16 cellular contexts compared by ENCODE assay signal in genomic region chr9:135956798-135957166, GRCh38. TPM values are rescaled to one million over a fixed set of nuclear protein-coding genes. Genes with fewer than 3 reads are reported as not detected.
DNase-seq lines count a peak whose midpoint lies in the region; ATAC-seq and TF ChIP-seq lines count a peak whose summit lies in the region.
"Had no signal": no experiment of that assay in that cellular context is flagged by ENCODE, and none has a peak within 500 bp of the region (broad histone marks: within the 10 kb centered on the region; RNA-seq: fewer than 3 reads in every experiment).

No MANE protein-coding gene starts in this region.

- peaks cover 2 to 58% (median 33%) of the 10 kb centered on the region in 12 donors for H3K4me1 ChIP-seq in heart left ventricle
- no peaks in the 10 kb centered on the region for H3K4me1 ChIP-seq in right cardiac atrium (ENCODE audit: control insufficient read depth, insufficient read depth, low read length)
- H3K4me1 ChIP-seq in skeletal muscle tissue (ENCODE audit: control insufficient read depth in 3 of 3, insufficient read depth in 3 of 3, low read length in 3 of 3): peaks cover 64 to 80% (median 72%) of the 10 kb centered on the region in 3 donors
- peaks cover 23% of the 10 kb centered on the region for H3K4me1 ChIP-seq in mammary epithelial cell (ENCODE audit: insufficient read depth, low read length)

- H3K79me2 ChIP-seq in mammary epithelial cell (ENCODE audit: insufficient read depth, low read length): peaks cover 66% of the 10 kb centered on the region

- H3K4me3 ChIP-seq in heart left ventricle: no peak overlapping the region
- no peak overlapping the region for H3K4me3 ChIP-seq in right cardiac atrium (ENCODE audit: low read length)
- H3K4me3 ChIP-seq in skeletal muscle tissue (ENCODE audit: low read length in 3 of 3): peak overlapping the region; percentile 46 to 57 (median 48)
- no peak overlapping the region for H3K4me3 ChIP-seq in mammary epithelial cell (replicated peaks in 1 of 3; ENCODE audit: insufficient read depth in 1 of 3, low read depth in 2 of 3, low read length in 3 of 3)
- H3K4me3 ChIP-seq: BLaER1 treated with 17β-estradiol and CSF1 and Interleukin-3, amounts not matched to agents 10 nM and 100 nM had no signal

- CTCF ChIA-PET in RWPE1 (lab: Yijun Ruan, JAX): no interaction called here
- CTCF ChIA-PET in mammary epithelial cell (lab: Charles Lee; ENCODE audit: low non-redundant PET): no interaction called here

- BruUV-seq in mammary epithelial cell (replicated peaks; lab: Mats Ljungman, UMichigan): no TSS peak

- intact Hi-C loops in heart left ventricle (cut with DNase I) (loop anchor here in 5 of 10 donors (5.0 to 10.0 kb wide), 6 partner anchors 49 to 352 kb away; partner anchors contain the start of genes CAMSAP1 (in 2 of the 5) and KCNT1 (in 2 of the 5)), right cardiac atrium (cut with DNase I) (loop anchor here in 2 of 4 donors (10.0 kb wide), 1 partner anchor 92 kb away; no protein-coding TSS in a partner anchor), left ventricle myocardium superior (cut with micrococcal nuclease) (no loop called here), mammary epithelial cell (cut with micrococcal nuclease) (no loop called here)

- TF ChIP-seq CTCF in heart left ventricle (IDR thresholded peaks at IDR 0.05) (no peak), RWPE1 (conservative IDR thresholded peaks at IDR 0.05; ENCODE audit: low read depth) (no peak), mammary epithelial cell (conservative IDR thresholded peaks at IDR 0.05 in 1 of 2, IDR thresholded peaks at IDR 0.05 in 1 of 2; ENCODE audit: extremely low read depth in 1 of 2, insufficient read depth in 1 of 2, low read depth in 1 of 2, low read length in 2 of 2) (no peak)

- H3K9ac ChIP-seq in skeletal muscle tissue (ENCODE audit: low read depth in 1 of 3, low read length in 3 of 3) (peak overlapping the region; percentile 57 to 85 (median 79)), mammary epithelial cell (ENCODE audit: insufficient read depth, low read length) (no peak overlapping the region)

- peaks cover 0 to 34% (median 32%) of the 10 kb centered on the region in 9 donors for H3K36me3 ChIP-seq in heart left ventricle
- H3K36me3 ChIP-seq in skeletal muscle tissue (ENCODE audit: control insufficient read depth in 3 of 3, insufficient read depth in 3 of 3, low read length in 3 of 3): peaks cover 21 to 24% (median 23%) of the 10 kb centered on the region in 3 donors
- no peaks in the 10 kb centered on the region for H3K36me3 ChIP-seq in mammary epithelial cell (ENCODE audit: insufficient read depth, low read length)

- no peak overlapping the region for H3K4me2 ChIP-seq in mammary epithelial cell (ENCODE audit: insufficient read depth, low read depth, low read length)
- H3K4me2 ChIP-seq: BLaER1 treated with 17β-estradiol and CSF1 and Interleukin-3, amounts not matched to agents 10 nM and 100 nM had no signal

- WGBS in heart left ventricle, 4 donors: 30 to 66% (median 61%) methylated on average over 8 of the region's 8 CpGs
- 79% methylated on average over 8 of the region's 8 CpGs for WGBS in right cardiac atrium
- WGBS in mammary epithelial cell (ENCODE audit: low coverage, missing lambda C conversion rate): 100% methylated on average over 8 of the region's 8 CpGs

- in situ Hi-C loops in mammary epithelial cell (cut with MboI; ENCODE audit: low sequenced_read_pairs in 2 of 2): loop anchor here in 1 of 2 donors (25.0 kb wide), 1 partner anchor 306 kb away; no protein-coding TSS in a partner anchor

- no peak overlapping the region for H2AFZ ChIP-seq in mammary epithelial cell (ENCODE audit: low read depth, low read length)

- no peaks in the 10 kb centered on the region for H4K20me1 ChIP-seq in mammary epithelial cell (ENCODE audit: insufficient read depth, low read length)

- ATAC-seq in heart left ventricle (peak; percentile 12 to 62 (median 28)), right cardiac atrium (no peak), left ventricle myocardium superior (peak; percentile 35), GM21723 (IDR thresholded peaks at IDR 0.05; ENCODE audit: unreplicated experiment) (no peak)
- ATAC-seq: HepG2 had no signal

- H3K9me3 ChIP-seq in heart left ventricle (no peaks in the 10 kb centered on the region), right cardiac atrium (ENCODE audit: control insufficient read depth, low read length) (no peaks in the 10 kb centered on the region), skeletal muscle tissue (ENCODE audit: control insufficient read depth in 3 of 3, low read length in 3 of 3) (no peaks in the 10 kb centered on the region), mammary epithelial cell (replicated peaks; ENCODE audit: insufficient read depth, low read length) (no peaks in the 10 kb centered on the region)
- H3K9me3 ChIP-seq: BLaER1 treated with 17β-estradiol and CSF1 and Interleukin-3, amounts not matched to agents 10 nM and 100 nM had no signal

- dilution Hi-C loops in mammary epithelial cell (cut with HindIII; ENCODE audit: low sequenced_read_pairs): loop anchor here (5.0 kb wide), 1 partner anchor 54 kb away; no protein-coding TSS in a partner anchor

- POLR2A ChIA-PET in RWPE1 (lab: Yijun Ruan, JAX; ENCODE audit: low non-redundant PET): no interaction called here

- H3K27me3 ChIP-seq in heart left ventricle (no peaks in the 10 kb centered on the region), right cardiac atrium (ENCODE audit: control insufficient read depth, insufficient read depth) (no peaks in the 10 kb centered on the region), skeletal muscle tissue (ENCODE audit: control insufficient read depth in 3 of 3, insufficient read depth in 3 of 3, low read length in 3 of 3) (no peaks in the 10 kb centered on the region), mammary epithelial cell (ENCODE audit: insufficient read depth, low read length) (no peaks in the 10 kb centered on the region)
- H3K27me3 ChIP-seq: BLaER1 treated with 17β-estradiol and CSF1 and Interleukin-3, amounts not matched to agents 10 nM and 100 nM had no signal

- TF ChIP-seq POLR2A in heart left ventricle (IDR thresholded peaks at IDR 0.05): no peak

- DNase-seq in heart left ventricle: no peak
- no peak for DNase-seq in right cardiac atrium
- no peak for DNase-seq in RWPE1 (ENCODE audit: low spot score)
- peak; percentile 55 for DNase-seq in left ventricle myocardium superior
- no peak for DNase-seq in DMS53 treated with DMSO at 0.1 percent for 48 hours (lab: John Stamatoyannopoulos, UW; ENCODE audit: unreplicated experiment)
- DNase-seq in mammary epithelial cell: no peak
- DNase-seq: ACHN; CD4-positive, CD25-positive, alpha-beta regulatory T cell; DMS79 treated with DMSO at 0.1 percent for 48 hours; EL; HCEC 1CT; HFFc6 had no signal

- H3K27ac ChIP-seq in heart left ventricle (peak overlapping the region in 2 of 12 donors; percentile 9 to 60), right cardiac atrium (ENCODE audit: low read length) (no peak overlapping the region), RWPE1 (peak overlapping the region; percentile 31), skeletal muscle tissue (ENCODE audit: low read depth, low read length) (peak overlapping the region; percentile 92), mammary epithelial cell (ENCODE audit: insufficient read depth, low read depth, low read length) (no peak overlapping the region)
- H3K27ac ChIP-seq: BLaER1 treated with 17β-estradiol and CSF1 and Interleukin-3, amounts not matched to agents 10 nM and 100 nM had no signal

RNA-seq across cellular contexts. Expression of gene UBAC1, which starts 4.4 kb away (rescaled TPM):
- 100 to 1,000 TPM in 4 of 9 donors, 10 to 100 TPM in 5; 71.1 to 115 (median 87.6) TPM for total RNA-seq in heart left ventricle
- 100 to 1,000 TPM; 100 to 140 TPM for polyA plus RNA-seq in heart left ventricle
- total RNA-seq in right cardiac atrium: 10 to 100 TPM; 64.0 to 88.7 (median 76.2) TPM
- polyA plus RNA-seq in right cardiac atrium: 83.3 TPM
- total RNA-seq in left ventricle myocardium superior: 116 TPM
- 37.6 TPM for total RNA-seq in skeletal muscle tissue
- total RNA-seq in mammary epithelial cell: 10 to 100 TPM; 39.2 to 43.4 TPM
- 48.8 TPM for polyA plus RNA-seq in mammary epithelial cell
- 47.1 TPM for polyA minus RNA-seq in mammary epithelial cell

RNA-seq across cellular contexts. Expression of gene CAMSAP1, which starts 49.4 kb away (rescaled TPM):
- total RNA-seq in heart left ventricle (10 to 100 TPM; 15.6 to 38.3 (median 22.5) TPM), right cardiac atrium (10 to 100 TPM; 13.9 to 22.8 (median 18.3) TPM), left ventricle myocardium superior (20.4 TPM), skeletal muscle tissue (31.3 TPM), mammary epithelial cell (10 to 100 TPM; 23.5 to 25.5 TPM)
- polyA plus RNA-seq in heart left ventricle (10 to 100 TPM; 10.9 to 19.0 TPM), right cardiac atrium (10.0 TPM), mammary epithelial cell (6.0 TPM)
- 25.7 TPM for polyA minus RNA-seq in mammary epithelial cell

Comparison
In these comparisons a context has a peak if more than half of its experiments do, and no peak if none do; other contexts are left out.
1. ATAC-seq: peak in heart left ventricle (4 of 4) and left ventricle myocardium superior (single experiment); none in right cardiac atrium (0 of 2) and GM21723 (single experiment).
2. H3K27ac ChIP-seq: peak in RWPE1 (single experiment) and skeletal muscle tissue (single experiment); none in right cardiac atrium (single experiment) and mammary epithelial cell (single experiment).
3. H3K4me3 ChIP-seq: peak in skeletal muscle tissue (3 of 3); none in heart left ventricle (0 of 12), right cardiac atrium (single experiment) and mammary epithelial cell (0 of 3).